Comparison of ENCODE assay signal across 1 cellular context in genomic region chr4:138096384-138097062, GRCh38.
TF ChIP-seq lines count a peak whose summit lies in the region.

No MANE protein-coding gene starts in this region.

TF ChIP-seq in H1, 55 proteins besides CTCF, POLR2A, EP300 and RAD21:
- no peak for TF ChIP-seq TBP (IDR thresholded peaks at IDR 0.05; ENCODE audit: low read depth, low read length)
- no peak for TF ChIP-seq JUN (IDR thresholded peaks at IDR 0.05; ENCODE audit: low read depth, low read length)
- TF ChIP-seq TAF7 (optimal IDR thresholded peaks at IDR 0.05; ENCODE audit: borderline replicate concordance, low read depth, low read length), result no peak
- TF ChIP-seq ATF2 (IDR thresholded peaks at IDR 0.05; ENCODE audit: low read length), result no peak
- no peak for TF ChIP-seq CBX5 (IDR thresholded peaks at IDR 0.05; ENCODE audit: low read depth, low read length)
